2 cellular contexts compared by ENCODE assay signal in the genomic region with DNA sequence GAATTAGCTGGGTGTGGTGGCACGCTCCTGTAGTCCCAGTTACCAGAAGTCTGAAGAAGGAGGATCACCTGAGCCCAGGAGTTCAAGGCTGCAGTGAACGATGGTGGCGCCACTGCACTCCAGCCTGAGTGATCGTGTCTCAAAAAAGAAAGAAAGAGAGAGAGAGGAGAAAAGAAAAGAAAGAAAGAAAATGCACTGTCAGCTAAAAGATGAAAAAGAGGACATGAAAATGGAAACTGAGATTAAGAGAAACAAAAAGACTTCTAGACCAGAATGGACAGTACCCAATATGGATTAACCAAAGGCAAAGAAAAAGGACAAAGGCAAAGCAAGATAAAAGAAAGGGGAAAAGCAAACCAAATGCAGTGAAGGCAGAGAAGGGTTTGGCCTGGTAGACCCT.
TF ChIP-seq lines count a peak whose summit lies in the region.

No MANE protein-coding gene starts in this region.

TF ChIP-seq in GM23338, 12 proteins besides CTCF, POLR2A, EP300 and RAD21 (continues in another document):
- TF ChIP-seq ZNF462 (CRISPR knock-in tag; IDR thresholded peaks at IDR 0.05) (no peak), ZNF331 (CRISPR knock-in tag; IDR thresholded peaks at IDR 0.05; ENCODE audit: low read depth) (no peak), POLR2AphosphoS5 (IDR thresholded peaks at IDR 0.05; ENCODE audit: low read depth) (no peak), CREB1 (CRISPR knock-in tag; IDR thresholded peaks at IDR 0.05; ENCODE audit: low read depth) (no peak), EZH2phosphoT487 (IDR thresholded peaks at IDR 0.05; ENCODE audit: unreplicated experiment) (no peak), ZNF114 (CRISPR knock-in tag; IDR thresholded peaks at IDR 0.05) (no peak), NANOG (IDR thresholded peaks at IDR 0.05; ENCODE audit: borderline replicate concordance) (no peak), STAT1 (IDR thresholded peaks at IDR 0.05; ENCODE audit: unreplicated experiment) (no peak)
- TF ChIP-seq, protein P1, sequence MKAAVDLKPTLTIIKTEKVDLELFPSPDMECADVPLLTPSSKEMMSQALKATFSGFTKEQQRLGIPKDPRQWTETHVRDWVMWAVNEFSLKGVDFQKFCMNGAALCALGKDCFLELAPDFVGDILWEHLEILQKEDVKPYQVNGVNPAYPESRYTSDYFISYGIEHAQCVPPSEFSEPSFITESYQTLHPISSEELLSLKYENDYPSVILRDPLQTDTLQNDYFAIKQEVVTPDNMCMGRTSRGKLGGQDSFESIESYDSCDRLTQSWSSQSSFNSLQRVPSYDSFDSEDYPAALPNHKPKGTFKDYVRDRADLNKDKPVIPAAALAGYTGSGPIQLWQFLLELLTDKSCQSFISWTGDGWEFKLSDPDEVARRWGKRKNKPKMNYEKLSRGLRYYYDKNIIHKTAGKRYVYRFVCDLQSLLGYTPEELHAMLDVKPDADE (IDR thresholded peaks at IDR 0.05), result no peak
- TF ChIP-seq, protein P2, sequence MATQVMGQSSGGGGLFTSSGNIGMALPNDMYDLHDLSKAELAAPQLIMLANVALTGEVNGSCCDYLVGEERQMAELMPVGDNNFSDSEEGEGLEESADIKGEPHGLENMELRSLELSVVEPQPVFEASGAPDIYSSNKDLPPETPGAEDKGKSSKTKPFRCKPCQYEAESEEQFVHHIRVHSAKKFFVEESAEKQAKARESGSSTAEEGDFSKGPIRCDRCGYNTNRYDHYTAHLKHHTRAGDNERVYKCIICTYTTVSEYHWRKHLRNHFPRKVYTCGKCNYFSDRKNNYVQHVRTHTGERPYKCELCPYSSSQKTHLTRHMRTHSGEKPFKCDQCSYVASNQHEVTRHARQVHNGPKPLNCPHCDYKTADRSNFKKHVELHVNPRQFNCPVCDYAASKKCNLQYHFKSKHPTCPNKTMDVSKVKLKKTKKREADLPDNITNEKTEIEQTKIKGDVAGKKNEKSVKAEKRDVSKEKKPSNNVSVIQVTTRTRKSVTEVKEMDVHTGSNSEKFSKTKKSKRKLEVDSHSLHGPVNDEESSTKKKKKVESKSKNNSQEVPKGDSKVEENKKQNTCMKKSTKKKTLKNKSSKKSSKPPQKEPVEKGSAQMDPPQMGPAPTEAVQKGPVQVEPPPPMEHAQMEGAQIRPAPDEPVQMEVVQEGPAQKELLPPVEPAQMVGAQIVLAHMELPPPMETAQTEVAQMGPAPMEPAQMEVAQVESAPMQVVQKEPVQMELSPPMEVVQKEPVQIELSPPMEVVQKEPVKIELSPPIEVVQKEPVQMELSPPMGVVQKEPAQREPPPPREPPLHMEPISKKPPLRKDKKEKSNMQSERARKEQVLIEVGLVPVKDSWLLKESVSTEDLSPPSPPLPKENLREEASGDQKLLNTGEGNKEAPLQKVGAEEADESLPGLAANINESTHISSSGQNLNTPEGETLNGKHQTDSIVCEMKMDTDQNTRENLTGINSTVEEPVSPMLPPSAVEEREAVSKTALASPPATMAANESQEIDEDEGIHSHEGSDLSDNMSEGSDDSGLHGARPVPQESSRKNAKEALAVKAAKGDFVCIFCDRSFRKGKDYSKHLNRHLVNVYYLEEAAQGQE (IDR thresholded peaks at IDR 0.05; ENCODE audit: unreplicated experiment), result no peak

TF ChIP-seq in K562, 482 proteins besides CTCF, POLR2A, EP300 and RAD21 (continued from another document and continues in another):
- no peak for TF ChIP-seq PATZ1 (CRISPR knock-in tag; IDR thresholded peaks at IDR 0.05; ENCODE audit: borderline replicate concordance)
- TF ChIP-seq CBX2 (IDR thresholded peaks at IDR 0.05; ENCODE audit: insufficient read depth, low read length, poor library complexity, severe bottlenecking), result no peak
- no peak for TF ChIP-seq SRSF1 (IDR thresholded peaks at IDR 0.05; ENCODE audit: low read depth, low read length)
- no peak for TF ChIP-seq CCNT2 (IDR thresholded peaks at IDR 0.05; ENCODE audit: borderline replicate concordance, extremely low read depth, insufficient read length, low read depth, low read length)
- peak; percentile 89 for TF ChIP-seq MAFF (IDR thresholded peaks at IDR 0.05; ENCODE audit: low read length)
- TF ChIP-seq HINFP (tag; conservative IDR thresholded peaks at IDR 0.05; ENCODE audit: low read depth), result no peak
- TF ChIP-seq THAP12 (CRISPR knock-in tag; IDR thresholded peaks at IDR 0.05), result no peak
- TF ChIP-seq, protein P3, sequence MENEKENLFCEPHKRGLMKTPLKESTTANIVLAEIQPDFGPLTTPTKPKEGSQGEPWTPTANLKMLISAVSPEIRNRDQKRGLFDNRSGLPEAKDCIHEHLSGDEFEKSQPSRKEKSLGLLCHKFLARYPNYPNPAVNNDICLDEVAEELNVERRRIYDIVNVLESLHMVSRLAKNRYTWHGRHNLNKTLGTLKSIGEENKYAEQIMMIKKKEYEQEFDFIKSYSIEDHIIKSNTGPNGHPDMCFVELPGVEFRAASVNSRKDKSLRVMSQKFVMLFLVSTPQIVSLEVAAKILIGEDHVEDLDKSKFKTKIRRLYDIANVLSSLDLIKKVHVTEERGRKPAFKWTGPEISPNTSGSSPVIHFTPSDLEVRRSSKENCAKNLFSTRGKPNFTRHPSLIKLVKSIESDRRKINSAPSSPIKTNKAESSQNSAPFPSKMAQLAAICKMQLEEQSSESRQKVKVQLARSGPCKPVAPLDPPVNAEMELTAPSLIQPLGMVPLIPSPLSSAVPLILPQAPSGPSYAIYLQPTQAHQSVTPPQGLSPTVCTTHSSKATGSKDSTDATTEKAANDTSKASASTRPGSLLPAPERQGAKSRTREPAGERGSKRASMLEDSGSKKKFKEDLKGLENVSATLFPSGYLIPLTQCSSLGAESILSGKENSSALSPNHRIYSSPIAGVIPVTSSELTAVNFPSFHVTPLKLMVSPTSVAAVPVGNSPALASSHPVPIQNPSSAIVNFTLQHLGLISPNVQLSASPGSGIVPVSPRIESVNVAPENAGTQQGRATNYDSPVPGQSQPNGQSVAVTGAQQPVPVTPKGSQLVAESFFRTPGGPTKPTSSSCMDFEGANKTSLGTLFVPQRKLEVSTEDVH (IDR thresholded peaks at IDR 0.05; ENCODE audit: low read depth, partially characterized antibody), result no peak
- TF ChIP-seq E2F5 (CRISPR knock-in tag; IDR thresholded peaks at IDR 0.05), result no peak
- TF ChIP-seq ETS2 (tag; IDR thresholded peaks at IDR 0.05; ENCODE audit: borderline replicate concordance, poor library complexity, severe bottlenecking), result no peak
- no peak for TF ChIP-seq ZNF197 (CRISPR knock-in tag; IDR thresholded peaks at IDR 0.05; ENCODE audit: low read depth)
- no peak for TF ChIP-seq CREBBP (IDR thresholded peaks at IDR 0.05; ENCODE audit: low read depth, low read length)
- TF ChIP-seq C11orf30 (IDR thresholded peaks at IDR 0.05; ENCODE audit: low read depth), result peak; percentile 93
- TF ChIP-seq ZNF354B (CRISPR knock-in tag; IDR thresholded peaks at IDR 0.05), result no peak
- no peak for TF ChIP-seq KAT8 (IDR thresholded peaks at IDR 0.05; ENCODE audit: low read depth)
- TF ChIP-seq JUND (IDR thresholded peaks at IDR 0.05; ENCODE audit: borderline replicate concordance, low read depth, low read length), result no peak
- no peak for TF ChIP-seq JUND (tag; IDR thresholded peaks at IDR 0.05; ENCODE audit: borderline replicate concordance, low read depth, low read length)
- no peak for TF ChIP-seq SNIP1 (IDR thresholded peaks at IDR 0.05; ENCODE audit: low read depth)
- TF ChIP-seq KHSRP (IDR thresholded peaks at IDR 0.05), result no peak
- no peak for TF ChIP-seq OTX1 (CRISPR knock-in tag; IDR thresholded peaks at IDR 0.05)
- no peak for TF ChIP-seq ZNF766 (CRISPR knock-in tag; conservative IDR thresholded peaks at IDR 0.05)
- peak; percentile 98 for TF ChIP-seq ZNF316 (IDR thresholded peaks at IDR 0.05)
- no peak for TF ChIP-seq RBM22 (IDR thresholded peaks at IDR 0.05; ENCODE audit: low read depth, low read length, poor library complexity, severe bottlenecking)
- TF ChIP-seq PTRF (tag; IDR thresholded peaks at IDR 0.05), result no peak
- TF ChIP-seq ATF6 (CRISPR knock-in tag; IDR thresholded peaks at IDR 0.05), result no peak
- no peak for TF ChIP-seq CBX5 (IDR thresholded peaks at IDR 0.05; ENCODE audit: borderline replicate concordance, low read depth)
- no peak for TF ChIP-seq PRPF4 (IDR thresholded peaks at IDR 0.05; ENCODE audit: insufficient read depth, low read depth, low read length, poor library complexity, severe bottlenecking)
- TF ChIP-seq MAX (CRISPR knock-in tag; IDR thresholded peaks at IDR 0.05), result no peak
- TF ChIP-seq BRD9 (IDR thresholded peaks at IDR 0.05; ENCODE audit: low read depth, partially characterized antibody), result no peak
- TF ChIP-seq ZNF589 (CRISPR knock-in tag; IDR thresholded peaks at IDR 0.05; ENCODE audit: low read depth), result no peak
- no peak for TF ChIP-seq GABPB2 (CRISPR knock-in tag; conservative IDR thresholded peaks at IDR 0.05)
- TF ChIP-seq ESRRA (IDR thresholded peaks at IDR 0.05; ENCODE audit: borderline replicate concordance, low read depth), result no peak
- peak; percentile 92 for TF ChIP-seq MAFK (IDR thresholded peaks at IDR 0.05; ENCODE audit: low read length)
- TF ChIP-seq TAF9B (IDR thresholded peaks at IDR 0.05; ENCODE audit: partially characterized antibody), result no peak
- TF ChIP-seq MAFG (tag; conservative IDR thresholded peaks at IDR 0.05), result peak; percentile 89
- TF ChIP-seq ZNF655 (CRISPR knock-in tag; IDR thresholded peaks at IDR 0.05), result no peak
